17 cellular contexts compared by ENCODE assay signal in the genomic region with DNA sequence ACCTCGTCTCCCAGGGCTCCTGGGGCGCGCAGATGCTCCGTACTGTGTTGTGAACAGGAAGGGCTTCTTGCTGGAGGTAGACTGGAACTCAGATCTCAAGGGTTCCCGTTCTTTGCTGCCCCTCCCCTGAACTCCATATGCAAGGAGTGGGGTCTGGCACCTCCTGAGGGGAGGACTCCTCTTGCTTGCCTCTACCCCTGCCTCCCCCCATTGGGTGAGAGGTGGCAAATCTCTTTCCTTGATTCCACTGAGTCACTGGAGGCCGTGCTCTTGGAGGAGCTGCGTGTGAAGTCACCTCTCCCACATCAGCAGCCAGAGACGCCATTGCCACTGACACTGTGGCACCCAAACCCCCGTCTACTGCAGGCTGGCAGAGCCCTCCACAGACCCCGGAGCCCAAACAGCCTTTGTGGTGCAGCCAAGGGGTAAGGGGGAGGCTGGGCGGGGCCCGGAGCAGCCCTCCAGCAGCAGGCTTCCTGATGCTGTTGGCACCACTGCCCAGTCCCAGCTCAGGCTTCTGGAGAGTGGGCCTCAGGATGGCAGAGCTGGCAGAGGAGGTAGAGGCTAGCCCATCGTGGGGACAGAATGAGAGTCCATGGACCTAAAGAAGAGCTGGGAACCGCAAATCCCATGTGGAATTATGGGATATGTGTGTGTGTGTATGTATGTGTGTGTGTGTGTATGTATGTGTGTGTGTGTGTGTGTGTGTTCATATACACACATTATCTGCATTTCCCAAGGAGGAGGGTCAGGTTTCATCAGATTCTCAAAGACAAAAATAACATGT.
A peak's percentile ranks its signal among the peaks of the same experiment; 100 is the strongest.
DNase-seq lines count a peak whose midpoint lies in the region; ATAC-seq, FAIRE-seq and TF ChIP-seq lines count a peak whose summit lies in the region.
"Had no signal": no experiment of that assay in that cellular context is flagged by ENCODE, and none has a peak within 500 bp of the region (broad histone marks: within the 10 kb centered on the region; RNA-seq: fewer than 3 reads in every experiment).

No MANE protein-coding gene starts in this region.

- TF ChIP-seq EP300 in K562 (IDR thresholded peaks at IDR 0.05; ENCODE audit: low read length), result no peak

- no peak for TF ChIP-seq POLR2A in K562 (conservative IDR thresholded peaks at IDR 0.05)

- peaks cover 6% of the 10 kb centered on the region; the same call in 1 of the 2 replicates for H4K20me1 ChIP-seq in K562 (replicated peaks; ENCODE audit: control insufficient read depth, insufficient read depth, low read length)

- POLR2A ChIA-PET in K562 (lab: Yijun Ruan, JAX), result interaction anchor here (0.9 kb wide), 1 partner anchor 24 kb away, joined by 3 read pairs; no protein-coding TSS in a partner anchor

- FAIRE-seq in K562 (lab: Jason Lieb, UNC), result no peak
- FAIRE-seq: H1 had no signal

- no TSS peak for BruUV-seq in K562 (replicated peaks; lab: Mats Ljungman, UMichigan)

- H3K4me1 ChIP-seq in K562 (replicated peaks in 1 of 2; ENCODE audit: control insufficient read depth in 2 of 2, insufficient read depth in 2 of 2, low read length in 2 of 2), result peaks cover 0 to 7% of the 10 kb centered on the region in 2 experiments; a peak in 2 of 5 replicates
- H3K4me1 ChIP-seq: parathyroid adenoma had no signal

- ATAC-seq in activated CD8-positive, alpha-beta memory T cell treated with anti-CD3 and anti-CD28 coated beads, Interleukin-2, amount 10 ng/mL, durations not matched to agents 7 days and 5 days, result no peak
- ATAC-seq in K562 (no peak), HG03097 (IDR thresholded peaks at IDR 0.05; ENCODE audit: low FRiP score, unreplicated experiment) (no peak), HG02885 (IDR thresholded peaks at IDR 0.05; ENCODE audit: poor library complexity, unreplicated experiment) (no peak)
- ATAC-seq in stimulated activated memory B cell treated with anti-CD40 and anti-IgM and Interleukin-4, amounts not matched to agents 10 μg/mL and 1 μg/mL and 100 μg/mL, for 72 hours, result no peak

- no peaks in the 10 kb centered on the region for H3K9me3 ChIP-seq in K562 (replicated peaks; ENCODE audit: control insufficient read depth, insufficient read depth, low read depth, low read length)

- peak overlapping the region; percentile 23; the same call in 1 of the 2 replicates for H2AFZ ChIP-seq in K562 (ENCODE audit: low read depth, low read length)
- H2AFZ ChIP-seq: parathyroid adenoma had no signal

- H3K9ac ChIP-seq in K562 (ENCODE audit: insufficient read depth in 1 of 2, low read depth in 2 of 2, low read length in 2 of 2), result no peak overlapping the region
- H3K9ac ChIP-seq: parathyroid adenoma had no signal

- H3K27ac Mint-ChIP-seq in activated CD8-positive, alpha-beta memory T cell treated with anti-CD3 and anti-CD28 coated beads, Interleukin-2, amount 10 ng/mL, durations not matched to agents 7 days and 5 days, result no peak overlapping the region
- H3K27ac Mint-ChIP-seq in stimulated activated memory B cell treated with anti-CD40 and anti-IgM and Interleukin-4, amounts not matched to agents 10 μg/mL and 1 μg/mL and 100 μg/mL, for 72 hours, result no peak overlapping the region
- H3K27ac Mint-ChIP-seq: mesothelial cell of epicardium had no signal

- H3K36me3 ChIP-seq in K562 (ENCODE audit: control insufficient read depth, insufficient read depth, low read length), result no peaks in the 10 kb centered on the region
- H3K36me3 ChIP-seq: cardiac muscle cell had no signal

- H3K4me1 Mint-ChIP-seq in activated CD8-positive, alpha-beta memory T cell treated with anti-CD3 and anti-CD28 coated beads, Interleukin-2, amount 10 ng/mL, durations not matched to agents 7 days and 5 days, result peaks cover 19% of the 10 kb centered on the region
- peaks cover 69% of the 10 kb centered on the region for H3K4me1 Mint-ChIP-seq in stimulated activated memory B cell treated with anti-CD40 and anti-IgM and Interleukin-4, amounts not matched to agents 10 μg/mL and 1 μg/mL and 100 μg/mL, for 72 hours
- H3K4me1 Mint-ChIP-seq: mesothelial cell of epicardium had no signal

- 8% methylated on average over 14 of the region's 14 CpGs for WGBS in K562 (ENCODE audit: insufficient coverage, low coverage, missing lambda C conversion rate)

- H3K4me3 ChIP-seq in HL-60 (replicated peaks; ENCODE audit: insufficient read depth, low read length), result no peak overlapping the region
- no peak overlapping the region for H3K4me3 ChIP-seq in K562
- H3K4me3 ChIP-seq: cardiac muscle cell had no signal

- intact Hi-C loops in K562 (cut with micrococcal nuclease), result loop anchor here (5.0 kb wide), 1 partner anchor 103 kb away; the partner anchor contains the start of gene RUNX3

- peak overlapping the region; percentile 97 for H3K27ac ChIP-seq in HL-60 (replicated peaks)
- H3K27ac ChIP-seq in K562 (ENCODE audit: extremely low read depth, low read depth, low read length), result no peak overlapping the region
- H3K27ac ChIP-seq: cardiac muscle cell, parathyroid adenoma had no signal

- no peak overlapping the region for H3K4me2 ChIP-seq in K562 (ENCODE audit: insufficient read depth, low read length)

- no peak for TF ChIP-seq RAD21 in K562 (CRISPR knock-in tag; conservative IDR thresholded peaks at IDR 0.05 in 1 of 2, IDR thresholded peaks at IDR 0.05 in 1 of 2)

- H3K36me3 Mint-ChIP-seq in activated CD8-positive, alpha-beta memory T cell treated with anti-CD3 and anti-CD28 coated beads, Interleukin-2, amount 10 ng/mL, durations not matched to agents 7 days and 5 days, result peaks cover 3% of the 10 kb centered on the region
- H3K36me3 Mint-ChIP-seq in stimulated activated memory B cell treated with anti-CD40 and anti-IgM and Interleukin-4, amounts not matched to agents 10 μg/mL and 1 μg/mL and 100 μg/mL, for 72 hours, result peaks cover 6% of the 10 kb centered on the region
- H3K36me3 Mint-ChIP-seq: mesothelial cell of epicardium had no signal

- H3K4me3 Mint-ChIP-seq in activated CD8-positive, alpha-beta memory T cell treated with anti-CD3 and anti-CD28 coated beads, Interleukin-2, amount 10 ng/mL, durations not matched to agents 7 days and 5 days, result peak overlapping the region; percentile 52
- peak overlapping the region; percentile 67 for H3K4me3 Mint-ChIP-seq in stimulated activated memory B cell treated with anti-CD40 and anti-IgM and Interleukin-4, amounts not matched to agents 10 μg/mL and 1 μg/mL and 100 μg/mL, for 72 hours
- H3K4me3 Mint-ChIP-seq: mesothelial cell of epicardium; T-helper 1 cell treated with Interleukin-12 subunit alpha and Interleukin-12 subunit beta and Interleukin-4 antibody, amounts not matched to agents 30 μg/mL and 1 μg/mL, for 36 hours had no signal

- no peak for TF ChIP-seq CTCF in HL-60 (IDR thresholded peaks at IDR 0.05; ENCODE audit: insufficient read depth, low read length)
- no peak for TF ChIP-seq CTCF in K562 (IDR thresholded peaks at IDR 0.05 in 2 of 3, conservative IDR thresholded peaks at IDR 0.05 in 1 of 3; ENCODE audit: insufficient read depth in 2 of 3, low read depth in 1 of 3, low read length in 3 of 3)

- no peak for DNase-seq in activated CD8-positive, alpha-beta memory T cell treated with anti-CD3 and anti-CD28 coated beads, Interleukin-2, amount 10 ng/mL, durations not matched to agents 7 days and 5 days
- no peak for DNase-seq in activated CD8-positive, alpha-beta memory T cell treated with anti-CD3 and anti-CD28 coated beads, Interleukin-2, amount 50 U/mL, for 4 hours
- DNase-seq in HL-60 (ENCODE audit: low read depth in 1 of 2, low spot score in 1 of 2) (no peak), K562 (ENCODE audit: extremely low read depth in 1 of 4, low spot score in 3 of 4) (no peak), DMS 273 treated with DMSO at 0.1 percent for 48 hours (lab: John Stamatoyannopoulos, UW) (no peak)
- DNase-seq: 8988T; activated CD4-positive, CD25-positive, alpha-beta regulatory T cell; DND-41; effector CD4-positive, alpha-beta T cell had no signal

- CTCF ChIA-PET in activated CD8-positive, alpha-beta memory T cell treated with anti-CD3 and anti-CD28 coated beads, Interleukin-2, amount 10 ng/mL, durations not matched to agents 7 days and 5 days (lab: Charles Lee), result interaction anchor here (0.8 to 10.4 kb wide), 12 partner anchors 12 to 187 kb away, joined by 3 to 338 read pairs (median 14); no protein-coding TSS in a partner anchor
- CTCF ChIA-PET in K562 (lab: Yijun Ruan, JAX; ENCODE audit: low intra/inter-chr PET ratio), result interaction anchor here (0.6 kb wide), 1 partner anchor 362 kb away, joined by 5 read pairs; no protein-coding TSS in a partner anchor

- H3K27me3 Mint-ChIP-seq in activated CD8-positive, alpha-beta memory T cell treated with anti-CD3 and anti-CD28 coated beads, Interleukin-2, amount 10 ng/mL, durations not matched to agents 7 days and 5 days, result peaks cover 6% of the 10 kb centered on the region
- H3K27me3 Mint-ChIP-seq in stimulated activated memory B cell treated with anti-CD40 and anti-IgM and Interleukin-4, amounts not matched to agents 10 μg/mL and 1 μg/mL and 100 μg/mL, for 72 hours, result no peaks in the 10 kb centered on the region

- no peaks in the 10 kb centered on the region for H3K79me2 ChIP-seq in K562 (ENCODE audit: control insufficient read depth, insufficient read depth, low read length)
- H3K79me2 ChIP-seq: parathyroid adenoma had no signal

- H3K9me1 ChIP-seq in K562 (ENCODE audit: control insufficient read depth, insufficient read depth, low read length), result no peaks in the 10 kb centered on the region

- in situ Hi-C loops in K562 (cut with MboI), result no loop called here

- no peaks in the 10 kb centered on the region for H3K27me3 ChIP-seq in HL-60 (ENCODE audit: insufficient read depth, poor library complexity, severe bottlenecking)
- peaks cover 7 to 58% of the 10 kb centered on the region in 2 experiments for H3K27me3 ChIP-seq in K562 (ENCODE audit: control insufficient read depth in 2 of 2, insufficient read depth in 2 of 2, low read length in 2 of 2)
- H3K27me3 ChIP-seq: cardiac muscle cell had no signal

- no peaks in the 10 kb centered on the region for H3K9me3 Mint-ChIP-seq in activated CD8-positive, alpha-beta memory T cell treated with anti-CD3 and anti-CD28 coated beads, Interleukin-2, amount 10 ng/mL, durations not matched to agents 7 days and 5 days (ENCODE audit: low read depth)
- H3K9me3 Mint-ChIP-seq in stimulated activated memory B cell treated with anti-CD40 and anti-IgM and Interleukin-4, amounts not matched to agents 10 μg/mL and 1 μg/mL and 100 μg/mL, for 72 hours, result peaks cover 5% of the 10 kb centered on the region
- H3K9me3 Mint-ChIP-seq: mesothelial cell of epicardium; T-helper 1 cell treated with Interleukin-12 subunit alpha and Interleukin-12 subunit beta and Interleukin-4 antibody, amounts not matched to agents 30 μg/mL and 1 μg/mL, for 36 hours had no signal

TF ChIP-seq in K562, 482 proteins besides CTCF, POLR2A, EP300 and RAD21 (continues in another document):
- TF ChIP-seq TAF9B (IDR thresholded peaks at IDR 0.05; ENCODE audit: partially characterized antibody) (no peak), ZBTB17 (CRISPR knock-in tag; IDR thresholded peaks at IDR 0.05) (no peak)
